In genomic region chr7:103140061-103140460, GRCh38 we compare ENCODE assay signal across 21 cellular contexts. TPM values are rescaled to one million over a fixed set of nuclear protein-coding genes. Genes with fewer than 3 reads are reported as not detected.
DNase-seq lines count a peak whose midpoint lies in the region; ATAC-seq and TF ChIP-seq lines count a peak whose summit lies in the region.
"Had no signal": no experiment of that assay in that cellular context is flagged by ENCODE, and none has a peak within 500 bp of the region (broad histone marks: within the 10 kb centered on the region; RNA-seq: fewer than 3 reads in every experiment).

No MANE protein-coding gene starts in this region.

- CTCF ChIA-PET in A673 (lab: Charles Lee): no interaction called here

- no peak overlapping the region for H3K9ac ChIP-seq in SK-N-MC (ENCODE audit: insufficient read length)
- H3K9ac ChIP-seq: BLaER1 had no signal

- H3K4me1 ChIP-seq in thoracic aorta (ENCODE audit: control insufficient read depth in 1 of 2, low read depth in 2 of 2): peaks cover 12 to 24% of the 10 kb centered on the region in 2 donors
- peaks cover 4% of the 10 kb centered on the region for H3K4me1 ChIP-seq in A673 (ENCODE audit: insufficient read depth, low read length, poor library complexity, severe bottlenecking)
- H3K4me1 ChIP-seq: BLaER1, Caco-2 had no signal

- intact Hi-C loops in A673 (cut with micrococcal nuclease; ENCODE audit: unreplicated experiment): no loop called here

- no peaks in the 10 kb centered on the region for H3K27me3 ChIP-seq in thoracic aorta (replicated peaks; ENCODE audit: insufficient read depth)
- H3K27me3 ChIP-seq in A673 (replicated peaks; ENCODE audit: insufficient read depth, low read depth, low read length, poor library complexity): no peaks in the 10 kb centered on the region
- H3K27me3 ChIP-seq: BLaER1 had no signal

- DNase-seq in EH (ENCODE audit: low read depth): peak; percentile 22
- no peak for DNase-seq in SK-N-MC (ENCODE audit: low read depth, low spot score)
- DNase-seq in fibroblast of the aortic adventitia (ENCODE audit: low read depth): peak; percentile 32
- DNase-seq in thoracic aorta (ENCODE audit: low spot score): no peak
- no peak for DNase-seq in A673 (ENCODE audit: low spot score)
- DNase-seq: 8988T; Caco-2; CD4-positive, CD25-positive, alpha-beta regulatory T cell; CD8-positive, alpha-beta T cell; DMS153; DND-41; EL; GDM1; GOT3 had no signal

- no TSS peak for BruUV-seq in A673 (replicated peaks; lab: Mats Ljungman, UMichigan)

- no peak overlapping the region for H3K4me3 ChIP-seq in SK-N-MC
- no peak overlapping the region for H3K4me3 ChIP-seq in fibroblast of the aortic adventitia (ENCODE audit: low read depth, low read length)
- no peak overlapping the region for H3K4me3 ChIP-seq in thoracic aorta
- no peak overlapping the region for H3K4me3 ChIP-seq in A673 (ENCODE audit: low read depth, low read length, poor library complexity, severe bottlenecking)
- H3K4me3 ChIP-seq: A549, BLaER1, GM12878, HAP-1 had no signal

- 0 out of 2 replicates have a peak overlapping the region, but pooled peaks have one; percentile 3 for H3K27ac ChIP-seq in SK-N-MC
- H3K27ac ChIP-seq in thoracic aorta: peak overlapping the region; percentile 32 to 64
- no peak overlapping the region for H3K27ac ChIP-seq in A673 (ENCODE audit: low read depth, low read length, poor library complexity, severe bottlenecking)
- H3K27ac ChIP-seq: A549, BLaER1, C4-2B had no signal

- H3K9me3 ChIP-seq in SK-N-MC (ENCODE audit: low read depth, low read length) (no peaks in the 10 kb centered on the region), thoracic aorta (no peaks in the 10 kb centered on the region), A673 (ENCODE audit: low read depth, low read length, poor library complexity, severe bottlenecking) (no peaks in the 10 kb centered on the region)
- H3K9me3 ChIP-seq: A549, Caco-2, HAP-1 had no signal

- TF ChIP-seq CTCF in fibroblast of the aortic adventitia (IDR thresholded peaks at IDR 0.05; ENCODE audit: insufficient read depth, low read length): no peak
- TF ChIP-seq CTCF in thoracic aorta (IDR thresholded peaks at IDR 0.05): no peak
- no peak for TF ChIP-seq CTCF in A673 (conservative IDR thresholded peaks at IDR 0.05; ENCODE audit: low read depth, low read length)

- POLR2A ChIA-PET in A673 (lab: Charles Lee; ENCODE audit: low non-redundant PET): interaction anchor here (0.6 kb wide), 1 partner anchor 8 kb away, joined by 4 read pairs; no protein-coding TSS in a partner anchor

- no peak for ATAC-seq in thoracic aorta (ENCODE audit: insufficient number of reproducible peaks, low FRiP score, low read depth)
- no peak for ATAC-seq in HG03432 (IDR thresholded peaks at IDR 0.05; ENCODE audit: unreplicated experiment)
- no peak for ATAC-seq in GM19455 (IDR thresholded peaks at IDR 0.05; ENCODE audit: unreplicated experiment)
- ATAC-seq: A549; CD8-positive, alpha-beta T cell; GM12878 had no signal

- H3K36me3 ChIP-seq in SK-N-MC (ENCODE audit: insufficient read depth, low read length) (no peaks in the 10 kb centered on the region), thoracic aorta (no peaks in the 10 kb centered on the region), A673 (ENCODE audit: insufficient read depth, low read length, poor library complexity, severe bottlenecking) (no peaks in the 10 kb centered on the region)
- H3K36me3 ChIP-seq: HAP-1 had no signal

RNA-seq across cellular contexts. Expression of gene NAPEPLD, which starts 8.8 kb away (rescaled TPM):
- total RNA-seq in fibroblast of the aortic adventitia (ENCODE audit: low replicate concordance): 33.9 and 39.3 TPM in 2 replicates
- total RNA-seq in thoracic aorta: 10 to 100 TPM; 10.7 to 27.7 TPM
- total RNA-seq in A673 (2021): 11.8 and 14.8 TPM in 2 replicates

Comparison
In these comparisons a context has a peak if more than half of its experiments do, and no peak if none do; other contexts are left out.
1. DNase-seq: peak in EH (single experiment) and fibroblast of the aortic adventitia (single experiment); none in SK-N-MC (single experiment), thoracic aorta (single experiment) and A673 (single experiment).